In genomic region chr14:68876976-68877375, GRCh38 we compare ENCODE assay signal across 21 cellular contexts.
"Had no signal": no experiment of that assay in that cellular context is flagged by ENCODE, and none has a peak within 500 bp of the region (broad histone marks: within the 10 kb centered on the region; RNA-seq: fewer than 3 reads in every experiment).

No MANE protein-coding gene starts in this region.

- H3K27ac Mint-ChIP-seq: dendritic cell treated with granulocyte-macrophage colony-stimulating factor and Interleukin-4, amounts not matched to agents 40 ng/mL and 50 ng/mL, for 4 days; effector memory CD8-positive, alpha-beta T cell; type B pancreatic cell had no signal

- ATAC-seq: effector memory CD8-positive, alpha-beta T cell; naive thymus-derived CD4-positive, alpha-beta T cell; pancreas had no signal

- DNase-seq: effector memory CD8-positive, alpha-beta T cell; foreskin melanocyte; heart left ventricle; hippocampal formation; kidney glomerular epithelial cell; mesendoderm; naive thymus-derived CD4-positive, alpha-beta T cell; nucleus accumbens; right cardiac atrium; spleen; stimulated activated CD4-positive, alpha-beta T cell treated with anti-CD3 and anti-CD28 coated beads, Interleukin-15, amount 100 ng/mL, for 24 hours; stimulated activated CD4-positive, alpha-beta T cell treated with anti-CD3 and anti-CD28 coated beads, Interleukin-1b, Interleukin-23, amount 100 ng/mL, for 48 hours; stimulated activated CD4-positive, alpha-beta T cell treated with anti-CD3 and anti-CD28 coated beads, Interleukin-4, amount 100 ng/mL, for 4 hours; stimulated activated naive CD4-positive, alpha-beta T cell; stomach had no signal

- FAIRE-seq: colon, pancreas had no signal

- H3K9me3 Mint-ChIP-seq: dendritic cell treated with granulocyte-macrophage colony-stimulating factor and Interleukin-4, amounts not matched to agents 40 ng/mL and 50 ng/mL, for 4 days; effector memory CD8-positive, alpha-beta T cell; neural crest cell; type B pancreatic cell had no signal

- H3K27me3 Mint-ChIP-seq: dendritic cell treated with granulocyte-macrophage colony-stimulating factor and Interleukin-4, amounts not matched to agents 40 ng/mL and 50 ng/mL, for 4 days; naive thymus-derived CD4-positive, alpha-beta T cell; progenitor cell of endocrine pancreas; type B pancreatic cell had no signal

- H3K4me3 Mint-ChIP-seq: dendritic cell treated with granulocyte-macrophage colony-stimulating factor and Interleukin-4, amounts not matched to agents 40 ng/mL and 50 ng/mL, for 4 days; effector memory CD8-positive, alpha-beta T cell; neural crest cell; type B pancreatic cell had no signal

- H3K4me1 Mint-ChIP-seq: neural crest cell had no signal
